In the genomic region with DNA sequence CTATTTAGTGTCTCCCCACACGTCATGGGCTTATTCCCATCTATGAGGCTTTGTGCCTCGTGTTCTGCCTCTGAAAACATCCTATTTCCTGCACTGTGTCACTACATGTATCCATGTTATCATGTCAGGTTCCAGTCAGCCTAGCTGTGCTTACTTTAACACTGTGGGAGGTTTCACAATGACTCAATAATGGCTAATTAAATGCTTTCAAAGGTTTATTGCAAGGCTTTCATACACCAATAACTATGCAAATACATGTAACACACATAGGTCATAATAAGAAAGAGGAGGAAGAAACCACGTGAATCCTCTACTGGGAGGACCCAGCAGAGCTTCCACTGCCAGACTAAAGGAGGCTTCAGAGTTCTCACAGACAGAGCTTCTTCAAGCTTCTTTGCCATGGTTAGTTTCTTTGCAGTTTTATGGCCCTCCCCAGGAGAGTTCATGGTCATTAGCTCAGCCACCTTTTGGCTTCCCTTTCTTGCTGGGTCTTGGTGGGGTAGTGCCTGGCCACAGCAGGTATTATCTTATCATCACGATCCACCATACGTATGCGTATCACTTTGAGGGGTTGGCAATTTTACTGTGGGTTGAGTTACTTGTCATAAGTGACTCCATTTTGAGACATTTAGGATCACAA, we compare ENCODE assay signal across 11 cellular contexts. TPM values are rescaled to one million over a fixed set of nuclear protein-coding genes. Genes with fewer than 3 reads are reported as not detected.
DNase-seq lines count a peak whose midpoint lies in the region; ATAC-seq, FAIRE-seq and TF ChIP-seq lines count a peak whose summit lies in the region.
"Had no signal": no experiment of that assay in that cellular context is flagged by ENCODE, and none has a peak within 500 bp of the region (broad histone marks: within the 10 kb centered on the region; RNA-seq: fewer than 3 reads in every experiment).

No MANE protein-coding gene starts in this region.

- no peaks in the 10 kb centered on the region for H3K4me1 ChIP-seq in upper lobe of right lung

- no peak overlapping the region for H3K4me3 ChIP-seq in upper lobe of right lung
- H3K4me3 ChIP-seq: heart left ventricle had no signal

- intact Hi-C loops in upper lobe of right lung (cut with DNase I): no loop called here

- no peaks in the 10 kb centered on the region for H3K9me3 ChIP-seq in upper lobe of right lung
- H3K9me3 ChIP-seq: heart left ventricle had no signal

- TF ChIP-seq CTCF in upper lobe of right lung (IDR thresholded peaks at IDR 0.05): no peak

- no peaks in the 10 kb centered on the region for H3K36me3 ChIP-seq in upper lobe of right lung
- H3K36me3 ChIP-seq: heart left ventricle had no signal

- no peak overlapping the region for H3K27ac ChIP-seq in upper lobe of right lung
- H3K27ac ChIP-seq: heart left ventricle had no signal

- ATAC-seq in HG02588 (IDR thresholded peaks at IDR 0.05; ENCODE audit: unreplicated experiment) (peak; percentile 97), HG03442 (IDR thresholded peaks at IDR 0.05; ENCODE audit: unreplicated experiment) (peak; percentile 97), upper lobe of right lung (no peak)

- FAIRE-seq in urothelium cell line (lab: Jason Lieb, UNC): peak; percentile 94
- FAIRE-seq: A204.1 had no signal

- DNase-seq in NCI-H1417 (lab: John Stamatoyannopoulos, UW) (peak in 2 of 3 experiments; percentile 12 to 53), NCI-H1417 treated with DMSO at 0.1 percent for 48 hours (lab: John Stamatoyannopoulos, UW) (no peak), urothelium cell line (ENCODE audit: low spot score) (no peak), upper lobe of right lung (no peak), NOMO-1 (lab: John Stamatoyannopoulos, UW; ENCODE audit: unreplicated experiment in 2 of 2) (no peak)
- no peak for DNase-seq in stimulated activated CD4-positive, alpha-beta T cell treated with anti-CD3 and anti-CD28 coated beads, Interleukin-12 subunit alpha, Interleukin-12 subunit beta, amount 100 ng/mL, for 4 hours
- DNase-seq: heart left ventricle, NCI-H446 treated with DMSO at 0.1 percent for 48 hours had no signal

- H3K27me3 ChIP-seq in upper lobe of right lung: no peaks in the 10 kb centered on the region

RNA-seq across cellular contexts. Expression of gene COLEC12, which starts 5.1 kb away (rescaled TPM):
- 55.2 TPM for total RNA-seq in upper lobe of right lung

Comparison
In these comparisons a context has a peak if more than half of its experiments do, and no peak if none do; other contexts are left out.
1. DNase-seq: peak in NCI-H1417 (2 of 3); none in NCI-H1417 treated with DMSO at 0.1 percent for 48 hours (single experiment), urothelium cell line (single experiment), stimulated activated CD4-positive, alpha-beta T cell treated with anti-CD3 and anti-CD28 coated beads, Interleukin-12 subunit alpha, Interleukin-12 subunit beta, amount 100 ng/mL, for 4 hours (single experiment), upper lobe of right lung (single experiment) and NOMO-1 (0 of 2).